Comparison of ENCODE assay signal across 24 cellular contexts in the genomic region with DNA sequence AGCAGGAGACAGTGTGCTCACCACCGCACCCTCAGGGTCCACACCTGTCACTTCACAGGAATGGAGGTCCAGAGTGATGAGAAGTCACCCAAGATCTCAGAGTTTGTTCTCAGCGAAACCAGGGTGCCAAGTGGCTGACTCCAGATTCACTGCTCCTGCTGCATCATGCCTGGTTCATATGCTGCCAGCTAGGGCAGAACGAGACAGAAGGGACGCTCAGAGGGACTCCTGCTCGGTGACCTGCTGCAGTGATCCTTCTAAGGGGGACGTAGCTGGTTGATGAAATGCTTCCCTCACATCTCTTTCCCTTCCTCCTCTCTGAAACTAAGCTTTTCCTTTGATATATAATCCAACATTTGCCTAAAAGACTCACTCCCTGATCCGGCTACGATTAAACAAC.
DNase-seq lines count a peak whose midpoint lies in the region; ATAC-seq and TF ChIP-seq lines count a peak whose summit lies in the region.
"Had no signal": no experiment of that assay in that cellular context is flagged by ENCODE, and none has a peak within 500 bp of the region (broad histone marks: within the 10 kb centered on the region; RNA-seq: fewer than 3 reads in every experiment).

No MANE protein-coding gene starts in this region.

- H3K9me3 Mint-ChIP-seq in activated naive CD4-positive, alpha-beta T cell treated with anti-CD3 and anti-CD28 coated beads, Interleukin-2, amount 50 U/mL, for 24 hours = no peaks in the 10 kb centered on the region
- peaks cover 0 to 4% of the 10 kb centered on the region in 2 donors for H3K9me3 Mint-ChIP-seq in stimulated activated naive B cell treated with anti-CD40 and anti-IgM and Interleukin-4, amounts not matched to agents 10 μg/mL and 1 μg/mL and 100 μg/mL, for 72 hours
- H3K9me3 Mint-ChIP-seq: CD4-positive, CD25-positive, alpha-beta regulatory T cell had no signal

- peaks cover 18% of the 10 kb centered on the region for H3K36me3 Mint-ChIP-seq in activated naive CD4-positive, alpha-beta T cell treated with anti-CD3 and anti-CD28 coated beads, Interleukin-2, amount 50 U/mL, for 24 hours
- peaks cover 81 to 91% of the 10 kb centered on the region in 2 donors for H3K36me3 Mint-ChIP-seq in stimulated activated naive B cell treated with anti-CD40 and anti-IgM and Interleukin-4, amounts not matched to agents 10 μg/mL and 1 μg/mL and 100 μg/mL, for 72 hours

- peak overlapping the region; percentile 55 for H3K27ac Mint-ChIP-seq in activated naive CD4-positive, alpha-beta T cell treated with anti-CD3 and anti-CD28 coated beads, Interleukin-2, amount 50 U/mL, for 24 hours
- peak overlapping the region; percentile 42 for H3K27ac Mint-ChIP-seq in stimulated activated naive B cell treated with anti-CD40 and anti-IgM and Interleukin-4, amounts not matched to agents 10 μg/mL and 1 μg/mL and 100 μg/mL, for 72 hours
- H3K27ac Mint-ChIP-seq: HFFc6 had no signal

- no peak overlapping the region for H3K4me3 Mint-ChIP-seq in activated naive CD4-positive, alpha-beta T cell treated with anti-CD3 and anti-CD28 coated beads, Interleukin-2, amount 50 U/mL, for 24 hours
- no peak overlapping the region for H3K4me3 Mint-ChIP-seq in stimulated activated naive B cell treated with anti-CD40 and anti-IgM and Interleukin-4, amounts not matched to agents 10 μg/mL and 1 μg/mL and 100 μg/mL, for 72 hours
- H3K4me3 Mint-ChIP-seq: CD4-positive, CD25-positive, alpha-beta regulatory T cell; HFFc6 had no signal

- no peaks in the 10 kb centered on the region; the same call in 1 of the 2 replicates for H3K27me3 ChIP-seq in MG63
- H3K27me3 ChIP-seq: BE2C had no signal

- H3K36me3 ChIP-seq in MG63 = no peaks in the 10 kb centered on the region

- H3K27me3 Mint-ChIP-seq in activated naive CD4-positive, alpha-beta T cell treated with anti-CD3 and anti-CD28 coated beads, Interleukin-2, amount 50 U/mL, for 24 hours = no peaks in the 10 kb centered on the region
- no peaks in the 10 kb centered on the region for H3K27me3 Mint-ChIP-seq in stimulated activated naive B cell treated with anti-CD40 and anti-IgM and Interleukin-4, amounts not matched to agents 10 μg/mL and 1 μg/mL and 100 μg/mL, for 72 hours
- H3K27me3 Mint-ChIP-seq: CD4-positive, CD25-positive, alpha-beta regulatory T cell had no signal

- H3K4me3 ChIP-seq in MG63 = no peak overlapping the region
- H3K4me3 ChIP-seq in fibroblast of the aortic adventitia (ENCODE audit: low read depth, low read length) = no peak overlapping the region
- H3K4me3 ChIP-seq: HAP-1 had no signal

- ATAC-seq in stimulated activated naive B cell treated with anti-CD40 and anti-IgM and Interleukin-4, amounts not matched to agents 10 μg/mL and 1 μg/mL and 100 μg/mL, for 72 hours (replicated peaks) = no peak
- ATAC-seq in GM18498 (IDR thresholded peaks at IDR 0.05; ENCODE audit: unreplicated experiment) = no peak

- H3K9me3 ChIP-seq in MG63 = no peaks in the 10 kb centered on the region
- H3K9me3 ChIP-seq: BE2C, HAP-1 had no signal

- DNase-seq in activated naive CD4-positive, alpha-beta T cell (lab: John Stamatoyannopoulos, UW) = no peak
- peak; percentile 11 for DNase-seq in MG63
- peak; percentile 1 for DNase-seq in fibroblast of the aortic adventitia (ENCODE audit: low read depth)
- DNase-seq in stimulated activated naive B cell treated with anti-CD40 and anti-IgM and Interleukin-4, amounts not matched to agents 10 μg/mL and 1 μg/mL and 100 μg/mL, for 72 hours = no peak
- no peak for DNase-seq in DMS 273 (lab: John Stamatoyannopoulos, UW; ENCODE audit: unreplicated experiment)
- DNase-seq in SIG-M5 treated with dmso at 0.1 percent for 504 hours (lab: John Stamatoyannopoulos, UW; ENCODE audit: unreplicated experiment) = no peak
- DNase-seq: 8988T; ACHN; BE2C; CD4-positive, CD25-positive, alpha-beta regulatory T cell; GOT3; HFFc6; IMR-90; KG1; MM.1S; NCI-H1694; NCI-H2029 treated with DMSO at 0.1 percent for 48 hours; NCI-H2227 treated with DMSO at 0.1 percent for 48 hours; NCI-H526 treated with DMSO at 0.1 percent for 48 hours; RPMI8226; SHP77 had no signal

- peaks cover 29% of the 10 kb centered on the region for H3K4me1 Mint-ChIP-seq in activated naive CD4-positive, alpha-beta T cell treated with anti-CD3 and anti-CD28 coated beads, Interleukin-2, amount 50 U/mL, for 24 hours
- H3K4me1 Mint-ChIP-seq in stimulated activated naive B cell treated with anti-CD40 and anti-IgM and Interleukin-4, amounts not matched to agents 10 μg/mL and 1 μg/mL and 100 μg/mL, for 72 hours = peaks cover 27 to 36% of the 10 kb centered on the region in 2 donors

- TF ChIP-seq CTCF in fibroblast of the aortic adventitia (IDR thresholded peaks at IDR 0.05; ENCODE audit: insufficient read depth, low read length) = no peak

Comparison
In these comparisons a context has a peak if more than half of its experiments do, and no peak if none do; other contexts are left out.
1. DNase-seq: peak in MG63 (single experiment) and fibroblast of the aortic adventitia (single experiment); none in activated naive CD4-positive, alpha-beta T cell (0 of 4), stimulated activated naive B cell treated with anti-CD40 and anti-IgM and Interleukin-4, amounts not matched to agents 10 μg/mL and 1 μg/mL and 100 μg/mL, for 72 hours (single experiment), DMS 273 (single experiment) and SIG-M5 treated with dmso at 0.1 percent for 504 hours (single experiment).